21 cellular contexts compared by ENCODE assay signal in genomic region chr13:41317243-41317642, GRCh38. TPM values are rescaled to one million over a fixed set of nuclear protein-coding genes. Genes with fewer than 3 reads are reported as not detected.
DNase-seq lines count a peak whose midpoint lies in the region; ATAC-seq and TF ChIP-seq lines count a peak whose summit lies in the region.
"Had no signal": no experiment of that assay in that cellular context is flagged by ENCODE, and none has a peak within 500 bp of the region (broad histone marks: within the 10 kb centered on the region; RNA-seq: fewer than 3 reads in every experiment).

No MANE protein-coding gene starts in this region.

- peaks cover 64% of the 10 kb centered on the region for H3K36me3 ChIP-seq in DOHH2 (ENCODE audit: control insufficient read depth, low read length)
- H3K36me3 ChIP-seq in naive thymus-derived CD4-positive, alpha-beta T cell (ENCODE audit: control insufficient read depth in 2 of 3, insufficient read depth in 3 of 3, low read length in 3 of 3), result peaks cover 0 to 15% (median 0%) of the 10 kb centered on the region in 3 experiments

- peaks cover 98% of the 10 kb centered on the region for H3K79me2 ChIP-seq in DOHH2 (ENCODE audit: control insufficient read depth, low read length)

- peaks cover 43% of the 10 kb centered on the region for H3K4me1 ChIP-seq in DOHH2 (ENCODE audit: control insufficient read depth, low read length)
- peaks cover 21 to 36% of the 10 kb centered on the region in 2 donors for H3K4me1 ChIP-seq in naive thymus-derived CD4-positive, alpha-beta T cell (ENCODE audit: control insufficient read depth in 2 of 2, insufficient read depth in 2 of 2, low read length in 2 of 2)

- H4K20me1 ChIP-seq in DOHH2 (ENCODE audit: control insufficient read depth, insufficient read depth, low read depth, low read length), result peaks cover 7% of the 10 kb centered on the region; the same call in 1 of the 2 replicates

- H3K27me3 Mint-ChIP-seq in CD4-positive, alpha-beta T cell, result no peaks in the 10 kb centered on the region
- no peaks in the 10 kb centered on the region for H3K27me3 Mint-ChIP-seq in WTC11 (ENCODE audit: low read depth)
- no peaks in the 10 kb centered on the region for H3K27me3 Mint-ChIP-seq in naive thymus-derived CD4-positive, alpha-beta T cell

- POLR2A ChIA-PET in CD4-positive, alpha-beta T cell (lab: Charles Lee), result no interaction called here
- POLR2A ChIA-PET in WTC11 (lab: Charles Lee), result no interaction called here
- POLR2A ChIA-PET in naive thymus-derived CD4-positive, alpha-beta T cell (lab: Charles Lee), result interaction anchor here (1.3 kb wide), 1 partner anchor 47 kb away, joined by 3 read pairs; no protein-coding TSS in a partner anchor

- H3K4me1 Mint-ChIP-seq in CD4-positive, alpha-beta T cell (ENCODE audit: low read depth), result peaks cover 83% of the 10 kb centered on the region
- peaks cover 47% of the 10 kb centered on the region for H3K4me1 Mint-ChIP-seq in WTC11
- H3K4me1 Mint-ChIP-seq in naive thymus-derived CD4-positive, alpha-beta T cell, result peaks cover 31 to 94% (median 73%) of the 10 kb centered on the region in 7 donors

- H3K36me3 Mint-ChIP-seq in CD4-positive, alpha-beta T cell (ENCODE audit: low read depth), result peaks cover 49% of the 10 kb centered on the region
- peaks cover 26% of the 10 kb centered on the region for H3K36me3 Mint-ChIP-seq in WTC11
- peaks cover 5 to 36% (median 27%) of the 10 kb centered on the region in 5 donors for H3K36me3 Mint-ChIP-seq in naive thymus-derived CD4-positive, alpha-beta T cell

- no peaks in the 10 kb centered on the region for H3K27me3 ChIP-seq in CD4-positive, alpha-beta T cell (ENCODE audit: control insufficient read depth, insufficient read depth, low read length)
- no peaks in the 10 kb centered on the region for H3K27me3 ChIP-seq in DOHH2 (ENCODE audit: control insufficient read depth, low read length)
- H3K27me3 ChIP-seq in naive thymus-derived CD4-positive, alpha-beta T cell (ENCODE audit: control insufficient read depth in 2 of 2, insufficient read depth in 2 of 2, low read length in 2 of 2), result no peaks in the 10 kb centered on the region

- DNase-seq in CD4-positive, alpha-beta T cell, result no peak
- DNase-seq in WTC11 (ENCODE audit: low spot score) (no peak), middle frontal gyrus (ENCODE audit: extremely low spot score, low spot score) (no peak), activated gamma-delta T cell (lab: John Stamatoyannopoulos, UW) (no peak)
- no peak for DNase-seq in naive thymus-derived CD4-positive, alpha-beta T cell
- DNase-seq: ACHN, Caco-2, EL, GOT3, KBM-7, NCI-H1417 treated with DMSO at 0.1 percent for 48 hours, NCI-H187 treated with DMSO at 0.1 percent for 48 hours, NCI-H226, NCI-H524 treated with DMSO at 0.1 percent for 48 hours, PC-9, SIG-M5 had no signal

- peak overlapping the region; percentile 15; the same call in 1 of the 2 replicates for H3K4me2 ChIP-seq in DOHH2 (ENCODE audit: low read length)
- H3K4me2 ChIP-seq: PC-9 had no signal

- intact Hi-C loops in CD4-positive, alpha-beta T cell (cut with DNase I, micrococcal nuclease), result loop anchor here (10.0 kb wide), 2 partner anchors 122 to 252 kb away; partner anchors contain the start of genes KBTBD7 (in 1 of the 2) and WBP4 (in 1 of the 2)
- intact Hi-C loops in naive thymus-derived CD4-positive, alpha-beta T cell (cut with micrococcal nuclease), result no loop called here

- H3K9me3 ChIP-seq in CD4-positive, alpha-beta T cell (ENCODE audit: control insufficient read depth, low read length), result no peaks in the 10 kb centered on the region
- H3K9me3 ChIP-seq in DOHH2 (ENCODE audit: control insufficient read depth, insufficient read depth, low read length), result no peaks in the 10 kb centered on the region
- no peaks in the 10 kb centered on the region for H3K9me3 ChIP-seq in naive thymus-derived CD4-positive, alpha-beta T cell (ENCODE audit: control insufficient read depth in 2 of 3, low read length in 3 of 3)
- H3K9me3 ChIP-seq: Caco-2 had no signal

- H3K9me2 ChIP-seq in DOHH2 (replicated peaks; ENCODE audit: control insufficient read depth, low read length), result no peaks in the 10 kb centered on the region

- CTCF ChIA-PET in CD4-positive, alpha-beta T cell (lab: Charles Lee), result no interaction called here
- CTCF ChIA-PET in WTC11 (lab: Charles Lee), result no interaction called here
- CTCF ChIA-PET in naive thymus-derived CD4-positive, alpha-beta T cell (lab: Charles Lee), result no interaction called here

- peak overlapping the region; percentile 98 for H3K27ac Mint-ChIP-seq in CD4-positive, alpha-beta T cell
- peak overlapping the region; percentile 28; the same call in 1 of the 2 replicates for H3K27ac Mint-ChIP-seq in WTC11
- H3K27ac Mint-ChIP-seq in naive thymus-derived CD4-positive, alpha-beta T cell, result peak overlapping the region in 7 of 9 donors; percentile 12 to 66 (median 34)

- no peaks in the 10 kb centered on the region for H3K9me3 Mint-ChIP-seq in CD4-positive, alpha-beta T cell
- no peaks in the 10 kb centered on the region for H3K9me3 Mint-ChIP-seq in WTC11
- H3K9me3 Mint-ChIP-seq in naive thymus-derived CD4-positive, alpha-beta T cell, result no peaks in the 10 kb centered on the region

- ATAC-seq in CD4-positive, alpha-beta T cell (ENCODE audit: poor library complexity), result no peak
- no peak for ATAC-seq in WTC11
- ATAC-seq in naive thymus-derived CD4-positive, alpha-beta T cell, result no peak
- ATAC-seq in HG03460 (IDR thresholded peaks at IDR 0.05; ENCODE audit: unreplicated experiment), result no peak
- ATAC-seq: HCT116 had no signal

- 0 out of 2 replicates have a peak, but pooled peaks cover 5% of the 10 kb centered on the region for H3F3A ChIP-seq in DOHH2 (ENCODE audit: control insufficient read depth, insufficient read depth)

- H3K27ac ChIP-seq in CD4-positive, alpha-beta T cell (ENCODE audit: low read depth, low read length), result no peak overlapping the region
- H3K27ac ChIP-seq in DOHH2 (ENCODE audit: low read depth, low read length), result no peak overlapping the region
- no peak overlapping the region for H3K27ac ChIP-seq in naive thymus-derived CD4-positive, alpha-beta T cell (ENCODE audit: low read depth, low read length)
- H3K27ac ChIP-seq: C4-2B, PC-9, RWPE1 had no signal

- no peak overlapping the region for H3K4me3 Mint-ChIP-seq in CD4-positive, alpha-beta T cell
- no peak overlapping the region for H3K4me3 Mint-ChIP-seq in WTC11
- peak overlapping the region in 4 of 10 donors; percentile 9 to 80 (median 44) for H3K4me3 Mint-ChIP-seq in naive thymus-derived CD4-positive, alpha-beta T cell

- H3K4me3 ChIP-seq in DOHH2 (ENCODE audit: low read length), result no peak overlapping the region
- H3K4me3 ChIP-seq in naive thymus-derived CD4-positive, alpha-beta T cell (ENCODE audit: low read length), result no peak overlapping the region
- H3K4me3 ChIP-seq: PC-9 had no signal

- TF ChIP-seq CTCF in CD4-positive, alpha-beta T cell (IDR thresholded peaks at IDR 0.05), result no peak
- no peak for TF ChIP-seq CTCF in DOHH2 (IDR thresholded peaks at IDR 0.05; ENCODE audit: low read depth, low read length, poor library complexity, severe bottlenecking)
- TF ChIP-seq CTCF in WTC11 (IDR thresholded peaks at IDR 0.05), result no peak

TF ChIP-seq in WTC11, 78 proteins besides CTCF, POLR2A, EP300 and RAD21 (continues in another document):
- TF ChIP-seq, protein P1, sequence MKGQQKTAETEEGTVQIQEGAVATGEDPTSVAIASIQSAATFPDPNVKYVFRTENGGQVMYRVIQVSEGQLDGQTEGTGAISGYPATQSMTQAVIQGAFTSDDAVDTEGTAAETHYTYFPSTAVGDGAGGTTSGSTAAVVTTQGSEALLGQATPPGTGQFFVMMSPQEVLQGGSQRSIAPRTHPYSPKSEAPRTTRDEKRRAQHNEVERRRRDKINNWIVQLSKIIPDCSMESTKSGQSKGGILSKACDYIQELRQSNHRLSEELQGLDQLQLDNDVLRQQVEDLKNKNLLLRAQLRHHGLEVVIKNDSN (CRISPR knock-in tag; IDR thresholded peaks at IDR 0.05), result no peak
- TF ChIP-seq, protein P2, sequence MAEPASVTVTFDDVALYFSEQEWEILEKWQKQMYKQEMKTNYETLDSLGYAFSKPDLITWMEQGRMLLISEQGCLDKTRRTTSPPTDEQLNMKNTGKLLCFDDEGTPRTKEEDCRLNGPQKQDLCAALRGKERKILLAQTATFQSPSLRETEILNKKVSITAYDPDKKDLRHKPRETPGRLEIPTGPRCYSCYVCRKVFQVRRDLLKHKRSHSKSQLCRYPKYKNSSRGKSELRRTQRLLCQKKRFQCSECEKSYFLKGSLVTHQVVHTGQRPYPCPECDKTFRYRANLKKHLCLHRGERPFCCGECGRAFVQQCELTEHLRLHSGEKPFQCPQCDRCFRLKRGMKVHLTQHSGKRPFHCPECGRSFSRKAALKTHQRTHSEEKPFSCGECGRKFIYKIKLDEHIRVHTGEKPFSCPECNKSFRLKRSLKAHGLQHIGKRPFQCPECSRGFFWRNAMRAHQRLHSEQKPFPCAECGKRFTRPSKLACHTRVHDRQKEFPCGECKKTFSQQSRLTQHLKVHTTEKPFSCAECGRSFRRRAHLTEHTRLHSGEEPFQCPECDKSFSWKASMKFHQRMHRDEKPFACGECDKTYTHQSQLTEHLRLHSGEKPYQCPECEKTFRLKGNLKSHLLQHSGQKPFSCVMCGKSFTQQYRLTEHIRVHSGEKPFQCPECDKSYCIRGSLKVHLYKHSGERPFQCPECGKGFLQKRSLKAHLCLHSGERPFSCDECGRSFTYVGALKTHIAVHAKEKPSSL (CRISPR knock-in tag; conservative IDR thresholded peaks at IDR 0.05), result no peak
- no peak for TF ChIP-seq SOX15 (CRISPR knock-in tag; IDR thresholded peaks at IDR 0.05)
- TF ChIP-seq IRF2 (CRISPR knock-in tag; IDR thresholded peaks at IDR 0.05; ENCODE audit: borderline replicate concordance, low read depth), result no peak
- TF ChIP-seq ERG (CRISPR knock-in tag; IDR thresholded peaks at IDR 0.05), result no peak
- TF ChIP-seq ZNF138 (CRISPR knock-in tag; conservative IDR thresholded peaks at IDR 0.05), result no peak
- no peak for TF ChIP-seq NR1H2 (CRISPR knock-in tag; IDR thresholded peaks at IDR 0.05)

RNA-seq across cellular contexts. Expression of gene NAA16, which starts 6.2 kb away (rescaled TPM):
- total RNA-seq in CD4-positive, alpha-beta T cell, result 10 to 100 TPM; 76.9 to 80.5 TPM
- 30.5 to 32.5 TPM (median 32.4 TPM) in 3 replicates for total RNA-seq in WTC11 (2021)
- total RNA-seq in naive thymus-derived CD4-positive, alpha-beta T cell, result 10 to 100 TPM; 30.6 to 99.6 (median 90.4) TPM
- 10 to 100 TPM; 15.8 to 35.7 TPM for polyA plus RNA-seq in naive thymus-derived CD4-positive, alpha-beta T cell

RNA-seq across cellular contexts. Expression of gene MTRF1, which starts 53.9 kb away (rescaled TPM):
- total RNA-seq in CD4-positive, alpha-beta T cell, result 10 to 100 TPM; 15.7 to 17.8 TPM
- 12.9 to 16.2 TPM (median 14.9 TPM) in 3 replicates for total RNA-seq in WTC11 (2021)
- total RNA-seq in naive thymus-derived CD4-positive, alpha-beta T cell, result 10 to 100 TPM; 21.7 to 38.2 (median 30.9) TPM
- 10 to 100 TPM; 11.8 to 16.6 TPM for polyA plus RNA-seq in naive thymus-derived CD4-positive, alpha-beta T cell

Comparison
In these comparisons a context has a peak if more than half of its experiments do, and no peak if none do; other contexts are left out.
1. H3K27ac Mint-ChIP-seq: peak in every context shown above with its lines; median percentile 98 in CD4-positive, alpha-beta T cell; 34 in naive thymus-derived CD4-positive, alpha-beta T cell; 28 in WTC11.
2. intact Hi-C loops: an anchor here in CD4-positive, alpha-beta T cell (10.0 kb wide); none called in naive thymus-derived CD4-positive, alpha-beta T cell.